ENCODE assay signal across 8 cellular contexts in the genomic region with DNA sequence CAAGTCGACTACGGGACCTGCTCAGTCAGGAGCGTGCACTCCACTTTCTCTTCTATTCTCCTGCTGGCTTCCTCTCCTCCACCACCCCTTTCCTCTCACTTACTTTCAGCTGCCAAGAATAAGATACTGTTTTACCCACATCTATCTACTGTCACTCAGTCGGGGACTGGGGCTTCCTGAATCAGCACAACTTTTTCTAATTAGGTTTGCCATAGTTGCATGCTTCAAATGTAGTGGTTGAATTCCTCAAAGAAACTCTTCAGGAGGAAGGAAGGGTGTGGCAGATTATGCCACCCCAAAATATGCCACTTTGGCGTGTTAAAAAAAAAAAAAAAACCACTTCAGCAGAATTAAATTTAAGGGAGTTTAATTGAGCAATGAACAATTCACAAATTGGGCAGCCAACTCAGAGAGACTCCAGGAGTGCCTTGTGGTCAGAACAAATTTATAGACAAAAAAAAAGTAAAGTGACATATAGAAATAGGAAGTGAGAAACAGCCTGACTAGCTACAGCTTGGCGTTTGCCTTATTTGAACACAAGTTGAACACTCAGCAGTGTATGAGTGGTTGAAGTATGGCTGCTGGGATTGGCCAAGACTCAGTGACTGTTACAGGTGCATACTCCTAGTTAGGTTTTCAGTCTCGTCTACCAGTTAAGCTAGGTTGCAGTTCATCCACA. TPM values are rescaled to one million over a fixed set of nuclear protein-coding genes. Genes with fewer than 3 reads are reported as not detected.
DNase-seq lines count a peak whose midpoint lies in the region; ATAC-seq lines count a peak whose summit lies in the region.

No MANE protein-coding gene starts in this region.

- peak overlapping the region; percentile 1 to 88 (median 29) for H3K27ac Mint-ChIP-seq in CD4-positive, CD25-positive, alpha-beta regulatory T cell
- H3K27ac Mint-ChIP-seq in activated CD4-positive, alpha-beta memory T cell treated with anti-CD3 and anti-CD28 coated beads for 36 hours, result no peak overlapping the region

- peak overlapping the region in 1 of 4 donors; percentile 44 for H3K4me3 Mint-ChIP-seq in CD4-positive, CD25-positive, alpha-beta regulatory T cell
- H3K4me3 Mint-ChIP-seq in activated CD4-positive, alpha-beta memory T cell treated with anti-CD3 and anti-CD28 coated beads for 36 hours, result no peak overlapping the region

- DNase-seq in CD4-positive, CD25-positive, alpha-beta regulatory T cell, result peak in 1 of 3 donors; percentile 37
- DNase-seq in activated CD4-positive, alpha-beta memory T cell treated with anti-CD3 and anti-CD28 coated beads for 36 hours, result peak; percentile 32
- DNase-seq in AG20443 (ENCODE audit: low spot score) (no peak), NCI-H1092 treated with DMSO at 0.1 percent for 48 hours (lab: John Stamatoyannopoulos, UW) (no peak), NCI-H446 treated with DMSO at 0.1 percent for 48 hours (lab: John Stamatoyannopoulos, UW) (no peak), NCI-H2107 treated with DMSO at 0.1 percent for 48 hours (lab: John Stamatoyannopoulos, UW; ENCODE audit: unreplicated experiment) (no peak)

- no peaks in the 10 kb centered on the region for H3K9me3 ChIP-seq in CD4-positive, CD25-positive, alpha-beta regulatory T cell (ENCODE audit: control insufficient read depth in 2 of 2, low read length in 2 of 2)

- ATAC-seq in CD4-positive, CD25-positive, alpha-beta regulatory T cell (ENCODE audit: low read depth in 2 of 2), result peak in 1 of 2 donors; percentile 34
- ATAC-seq in GM19438 (IDR thresholded peaks at IDR 0.05; ENCODE audit: low read depth, unreplicated experiment), result peak; percentile 83
- peak; percentile 75 for ATAC-seq in HG03432 (IDR thresholded peaks at IDR 0.05; ENCODE audit: unreplicated experiment)

- CTCF ChIA-PET in activated CD4-positive, alpha-beta memory T cell treated with anti-CD3 and anti-CD28 coated beads for 36 hours (lab: Charles Lee), result interaction anchor here (0.6 to 5.9 kb wide), 6 partner anchors 16 to 497 kb away, joined by 3 to 53 read pairs (median 4); no protein-coding TSS in a partner anchor

- peaks cover 0 to 31% (median 12%) of the 10 kb centered on the region in 4 donors for H3K4me1 Mint-ChIP-seq in CD4-positive, CD25-positive, alpha-beta regulatory T cell
- H3K4me1 Mint-ChIP-seq in activated CD4-positive, alpha-beta memory T cell treated with anti-CD3 and anti-CD28 coated beads for 36 hours (ENCODE audit: low read depth), result peaks cover 43% of the 10 kb centered on the region

- no peaks in the 10 kb centered on the region for H3K36me3 Mint-ChIP-seq in CD4-positive, CD25-positive, alpha-beta regulatory T cell
- H3K36me3 Mint-ChIP-seq in activated CD4-positive, alpha-beta memory T cell treated with anti-CD3 and anti-CD28 coated beads for 36 hours, result no peaks in the 10 kb centered on the region

- H3K27me3 ChIP-seq in CD4-positive, CD25-positive, alpha-beta regulatory T cell (ENCODE audit: control insufficient read depth, insufficient read depth, low read length), result peaks cover 2% of the 10 kb centered on the region

- H3K9me3 Mint-ChIP-seq in CD4-positive, CD25-positive, alpha-beta regulatory T cell, result no peaks in the 10 kb centered on the region
- no peaks in the 10 kb centered on the region for H3K9me3 Mint-ChIP-seq in activated CD4-positive, alpha-beta memory T cell treated with anti-CD3 and anti-CD28 coated beads for 36 hours

- POLR2A ChIA-PET in activated CD4-positive, alpha-beta memory T cell treated with anti-CD3 and anti-CD28 coated beads for 36 hours (lab: Charles Lee), result no interaction called here

- intact Hi-C loops in activated CD4-positive, alpha-beta memory T cell treated with anti-CD3 and anti-CD28 coated beads for 36 hours (cut with micrococcal nuclease), result loop anchor here (5.0 kb wide), 2 partner anchors 225 to 500 kb away; no protein-coding TSS in a partner anchor

- peaks cover 29% of the 10 kb centered on the region for H3K27me3 Mint-ChIP-seq in CD4-positive, CD25-positive, alpha-beta regulatory T cell
- peaks cover 5% of the 10 kb centered on the region for H3K27me3 Mint-ChIP-seq in activated CD4-positive, alpha-beta memory T cell treated with anti-CD3 and anti-CD28 coated beads for 36 hours

- peaks cover 6% of the 10 kb centered on the region for H3K4me1 ChIP-seq in CD4-positive, CD25-positive, alpha-beta regulatory T cell (ENCODE audit: control insufficient read depth, insufficient read depth, low read length, poor library complexity, severe bottlenecking)

- no peak overlapping the region for H3K4me3 ChIP-seq in CD4-positive, CD25-positive, alpha-beta regulatory T cell (ENCODE audit: low read depth, low read length)

- H3K36me3 ChIP-seq in CD4-positive, CD25-positive, alpha-beta regulatory T cell (ENCODE audit: control insufficient read depth, insufficient read depth, low read length), result no peaks in the 10 kb centered on the region

- H3K27ac ChIP-seq in CD4-positive, CD25-positive, alpha-beta regulatory T cell (ENCODE audit: insufficient read depth, low read length, poor library complexity, severe bottlenecking), result no peak overlapping the region

RNA-seq across cellular contexts. Expression of a gene that starts 32.5 kb away (rescaled TPM):
- 1.3 TPM for total RNA-seq in CD4-positive, CD25-positive, alpha-beta regulatory T cell
- polyA plus RNA-seq in CD4-positive, CD25-positive, alpha-beta regulatory T cell, result 1 to 10 TPM; 1.7 to 3.2 (median 2.1) TPM
- total RNA-seq in activated CD4-positive, alpha-beta memory T cell treated with anti-CD3 and anti-CD28 coated beads for 36 hours, result 1 to 10 TPM; 1.8 to 2.1 TPM
